12 cellular contexts compared by ENCODE assay signal in genomic region chr7:24073651-24074420, GRCh38.
"Had no signal": no experiment of that assay in that cellular context is flagged by ENCODE, and none has a peak within 500 bp of the region (broad histone marks: within the 10 kb centered on the region; RNA-seq: fewer than 3 reads in every experiment).

No MANE protein-coding gene starts in this region.

- H3K27ac ChIP-seq: brain microvascular endothelial cell, pancreas, thyroid gland had no signal

- H3K27me3 Mint-ChIP-seq: stimulated activated memory B cell treated with anti-CD40 and anti-IgM and Interleukin-4, amounts not matched to agents 10 μg/mL and 1 μg/mL and 100 μg/mL, for 72 hours had no signal

- H3K4me3 ChIP-seq: pancreas, thyroid gland had no signal

- H3K27me3 ChIP-seq: brain microvascular endothelial cell, pancreas, thyroid gland had no signal

- H3K4me3 Mint-ChIP-seq: activated T-helper 1 cell treated with anti-CD3 and anti-CD28 coated beads, Interleukin-12 subunit alpha, Interleukin-12 subunit beta, Interleukin-2, Interleukin-4 antibody, amounts not matched to agents 30 ng/mL and 10 ng/mL and 1 ng/mL, durations not matched to agents 14 hours and 24 hours and 36 hours; WTC11 had no signal

- H3K4me1 ChIP-seq: pancreas, thyroid gland had no signal

- H3K36me3 Mint-ChIP-seq: immature natural killer cell; stimulated activated memory B cell treated with anti-CD40 and anti-IgM and Interleukin-4, amounts not matched to agents 10 μg/mL and 1 μg/mL and 100 μg/mL, for 72 hours; WTC11 had no signal

- H3K9me3 ChIP-seq: pancreas, thyroid gland had no signal

- H3K36me3 ChIP-seq: brain microvascular endothelial cell, pancreas, thyroid gland had no signal

- H3K4me1 Mint-ChIP-seq: immature natural killer cell had no signal

- H3K9me3 Mint-ChIP-seq: activated T-helper 1 cell treated with anti-CD3 and anti-CD28 coated beads, Interleukin-12 subunit alpha, Interleukin-12 subunit beta, Interleukin-2, Interleukin-4 antibody, amounts not matched to agents 30 ng/mL and 10 ng/mL and 1 ng/mL, durations not matched to agents 14 hours and 24 hours and 36 hours; stimulated activated memory B cell treated with anti-CD40 and anti-IgM and Interleukin-4, amounts not matched to agents 10 μg/mL and 1 μg/mL and 100 μg/mL, for 72 hours had no signal

- DNase-seq: activated CD4-positive, alpha-beta T cell treated with anti-CD3 and anti-CD28 coated beads for 48 hours; activated naive CD4-positive, alpha-beta T cell treated with Interleukin-2 at 50 U/mL for 16 hours; anterior cingulate cortex; brain microvascular endothelial cell; dermis blood vessel endothelial cell; head of caudate nucleus; immature natural killer cell; pancreas; thyroid gland had no signal

- H3K27ac Mint-ChIP-seq: activated T-helper 1 cell treated with anti-CD3 and anti-CD28 coated beads, Interleukin-12 subunit alpha, Interleukin-12 subunit beta, Interleukin-2, Interleukin-4 antibody, amounts not matched to agents 30 ng/mL and 10 ng/mL and 1 ng/mL, durations not matched to agents 14 hours and 24 hours and 36 hours; immature natural killer cell; stimulated activated memory B cell treated with anti-CD40 and anti-IgM and Interleukin-4, amounts not matched to agents 10 μg/mL and 1 μg/mL and 100 μg/mL, for 72 hours; WTC11 had no signal

- ATAC-seq: pancreas; stimulated activated memory B cell treated with anti-CD40 and anti-IgM and Interleukin-4, amounts not matched to agents 10 μg/mL and 1 μg/mL and 100 μg/mL, for 72 hours; WTC11 had no signal
